1 cellular context compared by ENCODE assay signal in genomic region chr1:56806804-56807203, GRCh38.
TF ChIP-seq lines count a peak whose summit lies in the region.

No MANE protein-coding gene starts in this region.

TF ChIP-seq in GM23338, 12 proteins besides CTCF, POLR2A, EP300 and RAD21 (continued from another document):
- TF ChIP-seq ZNF331 (CRISPR knock-in tag; IDR thresholded peaks at IDR 0.05; ENCODE audit: low read depth), result no peak
- no peak for TF ChIP-seq POLR2AphosphoS5 (IDR thresholded peaks at IDR 0.05; ENCODE audit: low read depth)
- no peak for TF ChIP-seq ZNF114 (CRISPR knock-in tag; IDR thresholded peaks at IDR 0.05)
- no peak for TF ChIP-seq JUNB (IDR thresholded peaks at IDR 0.05; ENCODE audit: unreplicated experiment)
- TF ChIP-seq NANOG (IDR thresholded peaks at IDR 0.05; ENCODE audit: borderline replicate concordance), result no peak
- TF ChIP-seq ZNF462 (CRISPR knock-in tag; IDR thresholded peaks at IDR 0.05), result no peak
- TF ChIP-seq ETS1 (IDR thresholded peaks at IDR 0.05), result no peak
- TF ChIP-seq REST (IDR thresholded peaks at IDR 0.05; ENCODE audit: unreplicated experiment), result no peak
- no peak for TF ChIP-seq EZH2 (IDR thresholded peaks at IDR 0.05; ENCODE audit: low read depth, unreplicated experiment)
- no peak for TF ChIP-seq CREB1 (CRISPR knock-in tag; IDR thresholded peaks at IDR 0.05; ENCODE audit: low read depth)
- no peak for TF ChIP-seq EZH2phosphoT487 (IDR thresholded peaks at IDR 0.05; ENCODE audit: unreplicated experiment)
